20 cellular contexts compared by ENCODE assay signal in the genomic region with DNA sequence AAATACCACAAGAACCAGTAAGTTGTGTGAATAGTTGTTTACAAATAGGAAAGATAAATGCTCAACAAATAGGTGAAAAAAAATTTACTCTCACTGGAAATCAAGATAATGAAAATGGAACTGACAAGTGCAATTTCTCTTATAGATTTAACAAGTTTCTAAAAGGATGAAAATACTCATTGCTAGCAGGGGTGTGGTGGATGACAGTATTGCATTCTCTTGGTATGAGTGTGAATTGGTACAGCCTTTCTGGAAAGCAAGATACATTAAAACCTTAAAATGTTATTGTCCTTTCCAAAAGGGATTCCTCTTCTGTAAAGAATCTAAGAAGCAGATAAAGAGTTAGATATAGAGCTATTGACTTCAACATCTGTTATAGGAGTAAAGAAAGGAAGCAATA.
A peak's percentile ranks its signal among the peaks of the same experiment; 100 is the strongest.
DNase-seq lines count a peak whose midpoint lies in the region; ATAC-seq, FAIRE-seq and TF ChIP-seq lines count a peak whose summit lies in the region.
"Had no signal": no experiment of that assay in that cellular context is flagged by ENCODE, and none has a peak within 500 bp of the region (broad histone marks: within the 10 kb centered on the region; RNA-seq: fewer than 3 reads in every experiment).

No MANE protein-coding gene starts in this region.

- no peaks in the 10 kb centered on the region for H4K20me1 ChIP-seq in HepG2 (ENCODE audit: insufficient read depth, low read length)

- no peaks in the 10 kb centered on the region for H3K4me1 ChIP-seq in HepG2 (ENCODE audit: insufficient read depth, low read length)
- H3K4me1 ChIP-seq: HAP-1 had no signal

- H3K9ac ChIP-seq in HepG2 (ENCODE audit: insufficient read depth, low read depth, low read length): no peak overlapping the region

- TF ChIP-seq EP300 in HepG2 (IDR thresholded peaks at IDR 0.05; ENCODE audit: low read depth in 2 of 2, low read length in 2 of 2) (no peak), HepG2 (CRISPR knock-in tag; IDR thresholded peaks at IDR 0.05; ENCODE audit: borderline replicate concordance) (no peak)

- no peak overlapping the region for H3K4me3 ChIP-seq in HepG2 (replicated peaks in 1 of 3; ENCODE audit: insufficient read depth in 1 of 3, low read depth in 2 of 3, low read length in 3 of 3)
- H3K4me3 ChIP-seq: HAP-1, SJSA1 had no signal

- no peak for FAIRE-seq in HepG2 (lab: Jason Lieb, UNC)
- FAIRE-seq: GM12891 had no signal

- H3K27ac Mint-ChIP-seq in activated naive CD4-positive, alpha-beta T cell treated with anti-CD3 and anti-CD28 coated beads, Interleukin-2, amount 50 U/mL, for 72 hours: no peak overlapping the region
- H3K27ac Mint-ChIP-seq in activated T-helper 17 cell treated with anti-CD3 and anti-CD28 coated beads, Interleukin-2, amount 50 U/mL, for 72 hours: no peak overlapping the region
- no peak overlapping the region for H3K27ac Mint-ChIP-seq in stimulated activated memory B cell treated with anti-CD40 and anti-IgM and Interleukin-4, amounts not matched to agents 10 μg/mL and 1 μg/mL and 100 μg/mL, for 72 hours
- H3K27ac Mint-ChIP-seq: CD4-positive, CD25-positive, alpha-beta regulatory T cell had no signal

- intact Hi-C loops in HepG2 (cut with micrococcal nuclease; ENCODE audit: unreplicated experiment): no loop called here

- TF ChIP-seq POLR2A in HepG2 (IDR thresholded peaks at IDR 0.05; ENCODE audit: insufficient read depth in 1 of 2, low read depth in 2 of 2, low read length in 2 of 2): no peak

- no peaks in the 10 kb centered on the region for H3K79me2 ChIP-seq in HepG2 (ENCODE audit: insufficient read depth, low read length)

- H3K9me3 Mint-ChIP-seq in activated naive CD4-positive, alpha-beta T cell treated with anti-CD3 and anti-CD28 coated beads, Interleukin-2, amount 50 U/mL, for 72 hours: no peaks in the 10 kb centered on the region
- no peaks in the 10 kb centered on the region for H3K9me3 Mint-ChIP-seq in activated T-helper 17 cell treated with anti-CD3 and anti-CD28 coated beads, Interleukin-2, amount 50 U/mL, for 72 hours
- H3K9me3 Mint-ChIP-seq in stimulated activated memory B cell treated with anti-CD40 and anti-IgM and Interleukin-4, amounts not matched to agents 10 μg/mL and 1 μg/mL and 100 μg/mL, for 72 hours: no peaks in the 10 kb centered on the region
- H3K9me3 Mint-ChIP-seq: CD4-positive, CD25-positive, alpha-beta regulatory T cell had no signal

- in situ Hi-C loops in HepG2 (cut with HindIII; ENCODE audit: extremely low pct_ligation_motif_present, low pct_unique_long_range_greater_than_20kb): no loop called here

- POLR2A ChIA-PET in HepG2 (lab: Yijun Ruan, JAX): no interaction called here

- peak; percentile 31 to 93 for ATAC-seq in activated naive CD4-positive, alpha-beta T cell treated with anti-CD3 and anti-CD28 coated beads, Interleukin-2, amount 50 U/mL, for 72 hours
- peak; percentile 60 for ATAC-seq in GM19395 (IDR thresholded peaks at IDR 0.05; ENCODE audit: unreplicated experiment)
- ATAC-seq in activated T-helper 17 cell treated with anti-CD3 and anti-CD28 coated beads, Interleukin-2, amount 50 U/mL, for 72 hours (replicated peaks): peak; percentile 47
- no peak for ATAC-seq in HepG2
- ATAC-seq in HG02885 (IDR thresholded peaks at IDR 0.05; ENCODE audit: poor library complexity, unreplicated experiment): no peak
- ATAC-seq in stimulated activated memory B cell treated with anti-CD40 and anti-IgM and Interleukin-4, amounts not matched to agents 10 μg/mL and 1 μg/mL and 100 μg/mL, for 72 hours: no peak

- H2AFZ ChIP-seq in HepG2 (ENCODE audit: low read length): no peak overlapping the region

- H3K9me3 ChIP-seq in HepG2 (ENCODE audit: low read length): no peaks in the 10 kb centered on the region
- H3K9me3 ChIP-seq: HAP-1, SJSA1 had no signal

- CTCF ChIA-PET in HepG2 (lab: Yijun Ruan, JAX; ENCODE audit: low intra/inter-chr PET ratio, low total read pairs): no interaction called here

- H3K4me1 Mint-ChIP-seq in activated T-helper 17 cell treated with anti-CD3 and anti-CD28 coated beads, Interleukin-2, amount 50 U/mL, for 72 hours: no peaks in the 10 kb centered on the region
- no peaks in the 10 kb centered on the region for H3K4me1 Mint-ChIP-seq in stimulated activated memory B cell treated with anti-CD40 and anti-IgM and Interleukin-4, amounts not matched to agents 10 μg/mL and 1 μg/mL and 100 μg/mL, for 72 hours
- H3K4me1 Mint-ChIP-seq: CD4-positive, CD25-positive, alpha-beta regulatory T cell had no signal

- no peaks in the 10 kb centered on the region for H3K27me3 ChIP-seq in HepG2 (ENCODE audit: control insufficient read depth in 1 of 2, insufficient read depth in 2 of 2, low read length in 2 of 2)
- H3K27me3 ChIP-seq: SJSA1 had no signal

- no peak overlapping the region for H3K4me3 Mint-ChIP-seq in activated T-helper 17 cell treated with anti-CD3 and anti-CD28 coated beads, Interleukin-2, amount 50 U/mL, for 72 hours
- no peak overlapping the region for H3K4me3 Mint-ChIP-seq in stimulated activated memory B cell treated with anti-CD40 and anti-IgM and Interleukin-4, amounts not matched to agents 10 μg/mL and 1 μg/mL and 100 μg/mL, for 72 hours
- H3K4me3 Mint-ChIP-seq: CD4-positive, CD25-positive, alpha-beta regulatory T cell had no signal

- DNase-seq in activated naive CD4-positive, alpha-beta T cell treated with anti-CD3 and anti-CD28 coated beads, Interleukin-2, amount 50 U/mL, for 72 hours (ENCODE audit: low spot score in 2 of 2): no peak
- no peak for DNase-seq in activated naive CD4-positive, alpha-beta T cell (lab: John Stamatoyannopoulos, UW)
- DNase-seq in HepG2 (ENCODE audit: low spot score) (no peak), NCI-H524 (lab: John Stamatoyannopoulos, UW) (no peak)
- DNase-seq: CD4-positive, CD25-positive, alpha-beta regulatory T cell; DMS53; KBM-7; NCI-H146; NCI-H2081 treated with DMSO at 0.1 percent for 48 hours; NCI-H69; NK-92 treated with Interleukin-12 subunit alpha and Interleukin-12 subunit beta, amount 100 ng/mL, for 24 hours; OCI-M1 had no signal

- H3K36me3 ChIP-seq in HepG2 (replicated peaks in 1 of 2; ENCODE audit: control insufficient read depth in 1 of 2, insufficient read depth in 2 of 2, low read length in 2 of 2): no peaks in the 10 kb centered on the region
- H3K36me3 ChIP-seq: HAP-1, SJSA1 had no signal

- H3K27me3 Mint-ChIP-seq in activated T-helper 17 cell treated with anti-CD3 and anti-CD28 coated beads, Interleukin-2, amount 50 U/mL, for 72 hours: peaks cover 9% of the 10 kb centered on the region
- peaks cover 12% of the 10 kb centered on the region for H3K27me3 Mint-ChIP-seq in stimulated activated memory B cell treated with anti-CD40 and anti-IgM and Interleukin-4, amounts not matched to agents 10 μg/mL and 1 μg/mL and 100 μg/mL, for 72 hours

- H3K36me3 Mint-ChIP-seq in activated naive CD4-positive, alpha-beta T cell treated with anti-CD3 and anti-CD28 coated beads, Interleukin-2, amount 50 U/mL, for 72 hours: no peaks in the 10 kb centered on the region
- H3K36me3 Mint-ChIP-seq in activated T-helper 17 cell treated with anti-CD3 and anti-CD28 coated beads, Interleukin-2, amount 50 U/mL, for 72 hours (ENCODE audit: low read depth): no peaks in the 10 kb centered on the region
- H3K36me3 Mint-ChIP-seq in stimulated activated memory B cell treated with anti-CD40 and anti-IgM and Interleukin-4, amounts not matched to agents 10 μg/mL and 1 μg/mL and 100 μg/mL, for 72 hours: no peaks in the 10 kb centered on the region
- H3K36me3 Mint-ChIP-seq: CD4-positive, CD25-positive, alpha-beta regulatory T cell had no signal

- no peak overlapping the region for H3K4me2 ChIP-seq in HepG2 (ENCODE audit: low read depth, low read length)

- H3K27ac ChIP-seq in HepG2 (ENCODE audit: extremely low read length, insufficient read depth, low read length): no peak overlapping the region
- H3K27ac ChIP-seq: HL-60, SJSA1 had no signal

- TF ChIP-seq RAD21 in HepG2 (CRISPR knock-in tag; IDR thresholded peaks at IDR 0.05): no peak

- BruUV-seq in HepG2 (replicated peaks; lab: Mats Ljungman, UMichigan): no TSS peak

- TF ChIP-seq CTCF in HepG2 (CRISPR knock-in tag; IDR thresholded peaks at IDR 0.05): no peak

TF ChIP-seq in HepG2, 621 proteins besides CTCF, POLR2A, EP300 and RAD21 (continues in another document):
- no peak for TF ChIP-seq REL (CRISPR knock-in tag; conservative IDR thresholded peaks at IDR 0.05)
- no peak for TF ChIP-seq ZNF713 (CRISPR knock-in tag; IDR thresholded peaks at IDR 0.05)
- TF ChIP-seq, protein P1, sequence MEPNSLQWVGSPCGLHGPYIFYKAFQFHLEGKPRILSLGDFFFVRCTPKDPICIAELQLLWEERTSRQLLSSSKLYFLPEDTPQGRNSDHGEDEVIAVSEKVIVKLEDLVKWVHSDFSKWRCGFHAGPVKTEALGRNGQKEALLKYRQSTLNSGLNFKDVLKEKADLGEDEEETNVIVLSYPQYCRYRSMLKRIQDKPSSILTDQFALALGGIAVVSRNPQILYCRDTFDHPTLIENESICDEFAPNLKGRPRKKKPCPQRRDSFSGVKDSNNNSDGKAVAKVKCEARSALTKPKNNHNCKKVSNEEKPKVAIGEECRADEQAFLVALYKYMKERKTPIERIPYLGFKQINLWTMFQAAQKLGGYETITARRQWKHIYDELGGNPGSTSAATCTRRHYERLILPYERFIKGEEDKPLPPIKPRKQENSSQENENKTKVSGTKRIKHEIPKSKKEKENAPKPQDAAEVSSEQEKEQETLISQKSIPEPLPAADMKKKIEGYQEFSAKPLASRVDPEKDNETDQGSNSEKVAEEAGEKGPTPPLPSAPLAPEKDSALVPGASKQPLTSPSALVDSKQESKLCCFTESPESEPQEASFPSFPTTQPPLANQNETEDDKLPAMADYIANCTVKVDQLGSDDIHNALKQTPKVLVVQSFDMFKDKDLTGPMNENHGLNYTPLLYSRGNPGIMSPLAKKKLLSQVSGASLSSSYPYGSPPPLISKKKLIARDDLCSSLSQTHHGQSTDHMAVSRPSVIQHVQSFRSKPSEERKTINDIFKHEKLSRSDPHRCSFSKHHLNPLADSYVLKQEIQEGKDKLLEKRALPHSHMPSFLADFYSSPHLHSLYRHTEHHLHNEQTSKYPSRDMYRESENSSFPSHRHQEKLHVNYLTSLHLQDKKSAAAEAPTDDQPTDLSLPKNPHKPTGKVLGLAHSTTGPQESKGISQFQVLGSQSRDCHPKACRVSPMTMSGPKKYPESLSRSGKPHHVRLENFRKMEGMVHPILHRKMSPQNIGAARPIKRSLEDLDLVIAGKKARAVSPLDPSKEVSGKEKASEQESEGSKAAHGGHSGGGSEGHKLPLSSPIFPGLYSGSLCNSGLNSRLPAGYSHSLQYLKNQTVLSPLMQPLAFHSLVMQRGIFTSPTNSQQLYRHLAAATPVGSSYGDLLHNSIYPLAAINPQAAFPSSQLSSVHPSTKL (CRISPR knock-in tag; IDR thresholded peaks at IDR 0.05): no peak
- no peak for TF ChIP-seq ASH2L (IDR thresholded peaks at IDR 0.05; ENCODE audit: insufficient read length, low read depth, low read length)
- no peak for TF ChIP-seq KAT2B (IDR thresholded peaks at IDR 0.05; ENCODE audit: borderline replicate concordance, low read depth, low read length)
- no peak for TF ChIP-seq FOXK1 (CRISPR knock-in tag; IDR thresholded peaks at IDR 0.05; ENCODE audit: borderline replicate concordance, low read depth)

Comparison
In these comparisons a context has a peak if more than half of its experiments do, and no peak if none do; other contexts are left out.
1. ATAC-seq: peak in activated naive CD4-positive, alpha-beta T cell treated with anti-CD3 and anti-CD28 coated beads, Interleukin-2, amount 50 U/mL, for 72 hours (2 of 2), GM19395 (single experiment) and activated T-helper 17 cell treated with anti-CD3 and anti-CD28 coated beads, Interleukin-2, amount 50 U/mL, for 72 hours (single experiment); none in HepG2 (single experiment), HG02885 (single experiment) and stimulated activated memory B cell treated with anti-CD40 and anti-IgM and Interleukin-4, amounts not matched to agents 10 μg/mL and 1 μg/mL and 100 μg/mL, for 72 hours (single experiment).